Comparison of ENCODE assay signal across 12 cellular contexts in the genomic region with DNA sequence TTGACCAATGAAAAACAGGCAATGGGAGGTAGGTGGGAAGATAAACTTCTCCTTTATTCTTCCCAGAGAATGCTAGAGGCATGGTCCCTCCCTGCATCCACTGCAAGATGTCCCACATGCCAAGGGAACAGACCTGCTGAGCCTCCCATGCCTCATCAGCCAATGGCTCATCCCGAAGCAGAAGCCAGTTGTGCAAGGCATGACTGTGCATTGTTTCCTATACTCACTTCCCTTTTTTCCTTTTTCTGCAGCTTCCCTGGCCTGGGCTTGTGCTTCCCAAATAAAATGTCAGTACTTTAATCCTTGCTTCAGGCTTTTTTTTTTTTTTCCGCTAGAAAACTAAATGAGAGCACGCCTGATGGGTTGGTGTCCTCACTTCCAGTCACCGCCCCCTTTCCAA.
DNase-seq lines count a peak whose midpoint lies in the region; FAIRE-seq and TF ChIP-seq lines count a peak whose summit lies in the region.
"Had no signal": no experiment of that assay in that cellular context is flagged by ENCODE, and none has a peak within 500 bp of the region (broad histone marks: within the 10 kb centered on the region; RNA-seq: fewer than 3 reads in every experiment).

No MANE protein-coding gene starts in this region.

- WGBS in sigmoid colon, 2 donors = 82 to 89% methylated on average over 4 of the region's 4 CpGs

- H3K27me3 ChIP-seq in sigmoid colon = no peaks in the 10 kb centered on the region
- H3K27me3 ChIP-seq in colonic mucosa = no peaks in the 10 kb centered on the region

- H3K4me1 ChIP-seq in sigmoid colon (peaks cover 0 to 69% (median 46%) of the 10 kb centered on the region in 4 donors), colonic mucosa (no peaks in the 10 kb centered on the region)

- no peak for FAIRE-seq in urothelium cell line (lab: Jason Lieb, UNC)

- no peaks in the 10 kb centered on the region for H3K9me3 ChIP-seq in sigmoid colon
- H3K9me3 ChIP-seq in colonic mucosa = no peaks in the 10 kb centered on the region

- intact Hi-C loops in sigmoid colon (cut with DNase I) = no loop called here
- intact Hi-C loops in colonic mucosa (cut with DNase I) = no loop called here

- CTCF ChIA-PET in RWPE1 (lab: Yijun Ruan, JAX) = no interaction called here

- TF ChIP-seq CTCF in RWPE1 (conservative IDR thresholded peaks at IDR 0.05; ENCODE audit: low read depth) (no peak), sigmoid colon (IDR thresholded peaks at IDR 0.05) (no peak), colonic mucosa (IDR thresholded peaks at IDR 0.05) (no peak)

- no peak for TF ChIP-seq POLR2A in sigmoid colon (IDR thresholded peaks at IDR 0.05)

- no peak overlapping the region for H3K4me3 ChIP-seq in sigmoid colon
- H3K4me3 ChIP-seq in colonic mucosa = no peak overlapping the region

- peak; percentile 21 for DNase-seq in GDM1 (lab: John Stamatoyannopoulos, UW)
- peak; percentile 31 for DNase-seq in RWPE1 (ENCODE audit: low spot score)
- peak; percentile 38 for DNase-seq in fibroblast of peridontal ligament (ENCODE audit: extremely low read depth)
- peak; percentile 83 for DNase-seq in sigmoid colon
- DNase-seq in NCI-H526 treated with DMSO at 0.1 percent for 48 hours (lab: John Stamatoyannopoulos, UW) = no peak
- DNase-seq in activated CD8-positive, alpha-beta memory T cell treated with anti-CD3 and anti-CD28 coated beads, Interleukin-2, amount 50 U/mL, for 48 hours = no peak
- no peak for DNase-seq in colonic mucosa
- DNase-seq in urothelium cell line (ENCODE audit: low spot score) = no peak
- DNase-seq: activated CD4-positive, alpha-beta T cell treated with anti-CD3 and anti-CD28 coated beads, Interleukin-2, amount 50 U/mL, for 1 hour; DND-41; naive thymus-derived CD8-positive, alpha-beta T cell; stimulated activated CD4-positive, alpha-beta T cell treated with anti-CD3 and anti-CD28 coated beads, Interleukin-4, amount 100 ng/mL, for 24 hours had no signal

- H3K36me3 ChIP-seq in sigmoid colon (no peaks in the 10 kb centered on the region), colonic mucosa (no peaks in the 10 kb centered on the region)

- no peak for TF ChIP-seq EP300 in sigmoid colon (IDR thresholded peaks at IDR 0.05)

- no peak overlapping the region for H3K9ac ChIP-seq in colonic mucosa (ENCODE audit: low read depth in 2 of 2, low read length in 2 of 2)

- H3K27ac ChIP-seq in RWPE1 (no peak overlapping the region), sigmoid colon (peak overlapping the region in 3 of 4 donors; percentile 24 to 60 (median 43)), colonic mucosa (no peak overlapping the region)

- POLR2A ChIA-PET in RWPE1 (lab: Yijun Ruan, JAX; ENCODE audit: low non-redundant PET) = no interaction called here

Comparison
In these comparisons a context has a peak if more than half of its experiments do, and no peak if none do; other contexts are left out.
1. DNase-seq: peak in GDM1 (single experiment), RWPE1 (single experiment), fibroblast of peridontal ligament (single experiment) and sigmoid colon (single experiment); none in NCI-H526 treated with DMSO at 0.1 percent for 48 hours (single experiment), activated CD8-positive, alpha-beta memory T cell treated with anti-CD3 and anti-CD28 coated beads, Interleukin-2, amount 50 U/mL, for 48 hours (single experiment), colonic mucosa (single experiment) and urothelium cell line (single experiment).
2. H3K27ac ChIP-seq: peak in sigmoid colon (3 of 4); none in RWPE1 (single experiment) and colonic mucosa (single experiment).